9 cellular contexts compared by ENCODE assay signal in the genomic region with DNA sequence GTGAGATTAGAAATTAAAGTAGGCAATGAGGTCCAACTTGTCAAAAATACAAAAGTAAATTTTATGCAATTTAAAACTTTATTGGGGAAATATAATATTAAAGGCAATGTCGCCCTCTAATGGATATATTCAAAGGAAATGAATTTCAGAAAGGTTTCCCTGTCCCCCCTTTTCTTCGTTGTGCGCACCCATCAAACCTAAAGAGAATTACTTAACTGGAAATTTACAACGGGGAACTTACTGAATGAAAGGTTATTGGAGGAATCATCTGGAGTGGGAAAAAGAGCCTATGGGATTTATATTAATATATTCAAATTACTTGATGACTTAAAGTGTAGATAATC. TPM values are rescaled to one million over a fixed set of nuclear protein-coding genes. Genes with fewer than 3 reads are reported as not detected.
A peak's percentile ranks its signal among the peaks of the same experiment; 100 is the strongest.
DNase-seq lines count a peak whose midpoint lies in the region; TF ChIP-seq lines count a peak whose summit lies in the region.
"Had no signal": no experiment of that assay in that cellular context is flagged by ENCODE, and none has a peak within 500 bp of the region (broad histone marks: within the 10 kb centered on the region; RNA-seq: fewer than 3 reads in every experiment).

No MANE protein-coding gene starts in this region.

- H3K4me1 Mint-ChIP-seq in activated T-cell treated with anti-CD3 and anti-CD28 coated beads, Interleukin-2, amount 50 U/mL, for 24 hours (ENCODE audit: low read depth): peaks cover 33% of the 10 kb centered on the region

- peak overlapping the region; percentile 75 for H3K4me3 Mint-ChIP-seq in activated T-cell treated with anti-CD3 and anti-CD28 coated beads, Interleukin-2, amount 50 U/mL, for 24 hours

- H3K36me3 Mint-ChIP-seq in activated T-cell treated with anti-CD3 and anti-CD28 coated beads, Interleukin-2, amount 50 U/mL, for 24 hours (ENCODE audit: low read depth): no peaks in the 10 kb centered on the region

- no peak overlapping the region for H3K9ac ChIP-seq in iPS-20b (ENCODE audit: low read depth, low read length)

- H3K36me3 ChIP-seq in WERI-Rb-1 (peaks cover 4% of the 10 kb centered on the region; the same call in 1 of the 2 replicates), iPS-20b (ENCODE audit: insufficient read depth, low read depth, low read length) (no peaks in the 10 kb centered on the region), suprapubic skin (no peaks in the 10 kb centered on the region)

- no peak for TF ChIP-seq CTCF in WERI-Rb-1 (IDR thresholded peaks at IDR 0.05; ENCODE audit: low read depth, low read length)
- TF ChIP-seq CTCF in suprapubic skin (IDR thresholded peaks at IDR 0.05): no peak

- no peak overlapping the region for H3K27ac ChIP-seq in WERI-Rb-1
- H3K27ac ChIP-seq in iPS-20b (ENCODE audit: low read length): no peak overlapping the region
- no peak overlapping the region for H3K27ac ChIP-seq in suprapubic skin

- H3K27me3 ChIP-seq in WERI-Rb-1 (ENCODE audit: insufficient read depth, low read depth, severe bottlenecking) (no peaks in the 10 kb centered on the region), iPS-20b (ENCODE audit: insufficient read depth, low read length) (peaks cover 39% of the 10 kb centered on the region), suprapubic skin (peaks cover 8% of the 10 kb centered on the region)

- no peak for TF ChIP-seq EP300 in suprapubic skin (IDR thresholded peaks at IDR 0.05)

- H3K27me3 Mint-ChIP-seq in activated T-cell treated with anti-CD3 and anti-CD28 coated beads, Interleukin-2, amount 50 U/mL, for 24 hours: peaks cover 38% of the 10 kb centered on the region

- TF ChIP-seq POLR2A in suprapubic skin (IDR thresholded peaks at IDR 0.05): no peak

- H3K27ac Mint-ChIP-seq in activated T-cell treated with anti-CD3 and anti-CD28 coated beads, Interleukin-2, amount 50 U/mL, for 24 hours: no peak overlapping the region

- no peak for DNase-seq in activated T-cell treated with anti-CD3 and anti-CD28 coated beads, Interleukin-2, amount 50 U/mL, for 24 hours
- no peak for DNase-seq in activated T-cell treated with anti-CD3 and anti-CD28 coated beads for 4 hours
- DNase-seq in WERI-Rb-1: no peak
- no peak for DNase-seq in suprapubic skin (ENCODE audit: low spot score in 2 of 2)
- no peak for DNase-seq in medulla oblongata (ENCODE audit: extremely low spot score)
- no peak for DNase-seq in RKO (ENCODE audit: low spot score)
- DNase-seq in activated CD4-positive, CD25-positive, alpha-beta regulatory T cell (lab: John Stamatoyannopoulos, UW): no peak
- DNase-seq: SIG-M5 had no signal

- H3K4me3 ChIP-seq in WERI-Rb-1 (ENCODE audit: low read depth, low read length) (peak overlapping the region; percentile 68), iPS-20b (ENCODE audit: low read length) (peak overlapping the region; percentile 73), suprapubic skin (peak overlapping the region; percentile 66)

- H3K9me3 Mint-ChIP-seq in activated T-cell treated with anti-CD3 and anti-CD28 coated beads, Interleukin-2, amount 50 U/mL, for 24 hours: no peaks in the 10 kb centered on the region

- H3K9me3 ChIP-seq in WERI-Rb-1 (ENCODE audit: severe bottlenecking): no peaks in the 10 kb centered on the region
- no peaks in the 10 kb centered on the region for H3K9me3 ChIP-seq in iPS-20b (ENCODE audit: insufficient read depth, low read depth, low read length)
- no peaks in the 10 kb centered on the region for H3K9me3 ChIP-seq in suprapubic skin

- under 1% methylated on average over 4 of the region's 4 CpGs for WGBS in suprapubic skin

- peaks cover 9% of the 10 kb centered on the region for H3K4me1 ChIP-seq in iPS-20b (ENCODE audit: insufficient read depth, low read length)
- peaks cover 35% of the 10 kb centered on the region for H3K4me1 ChIP-seq in suprapubic skin

RNA-seq across cellular contexts. Expression of gene ABTB2, which starts 1.7 kb away (rescaled TPM):
- 10 to 100 TPM in 3 of 4 donors, 1 to 10 TPM in 1; 5.4 to 15.6 (median 12.8) TPM for total RNA-seq in suprapubic skin
